25 cellular contexts compared by ENCODE assay signal in genomic region chr1:90715334-90715733, GRCh38. TPM values are rescaled to one million over a fixed set of nuclear protein-coding genes. Genes with fewer than 3 reads are reported as not detected.
DNase-seq lines count a peak whose midpoint lies in the region; ATAC-seq and TF ChIP-seq lines count a peak whose summit lies in the region.
"Had no signal": no experiment of that assay in that cellular context is flagged by ENCODE, and none has a peak within 500 bp of the region (broad histone marks: within the 10 kb centered on the region; RNA-seq: fewer than 3 reads in every experiment).

No MANE protein-coding gene starts in this region.

- H3K36me3 Mint-ChIP-seq in GM23338 (ENCODE audit: low read depth) = no peaks in the 10 kb centered on the region
- peaks cover 15 to 33% of the 10 kb centered on the region in 2 donors for H3K36me3 Mint-ChIP-seq in stimulated activated naive B cell treated with anti-CD40 and anti-IgM and Interleukin-4, amounts not matched to agents 10 μg/mL and 1 μg/mL and 100 μg/mL, for 72 hours

- peaks cover 5% of the 10 kb centered on the region; the same call in 2 of the 3 replicates for H3K9me3 Mint-ChIP-seq in GM23338
- peaks cover 3 to 11% of the 10 kb centered on the region in 2 donors for H3K9me3 Mint-ChIP-seq in stimulated activated naive B cell treated with anti-CD40 and anti-IgM and Interleukin-4, amounts not matched to agents 10 μg/mL and 1 μg/mL and 100 μg/mL, for 72 hours

- H3K4me3 Mint-ChIP-seq in GM23338 = no peak overlapping the region; the same call in 2 of the 3 replicates
- H3K4me3 Mint-ChIP-seq in stimulated activated naive B cell treated with anti-CD40 and anti-IgM and Interleukin-4, amounts not matched to agents 10 μg/mL and 1 μg/mL and 100 μg/mL, for 72 hours = no peak overlapping the region

- H3F3A ChIP-seq in GM23338 (replicated peaks; ENCODE audit: low read depth) = peaks cover 41% of the 10 kb centered on the region

- H3K36me3 ChIP-seq in GM23338 (ENCODE audit: insufficient read depth) = no peaks in the 10 kb centered on the region
- H3K36me3 ChIP-seq in vagina = no peaks in the 10 kb centered on the region
- H3K36me3 ChIP-seq in esophagus squamous epithelium = no peaks in the 10 kb centered on the region
- H3K36me3 ChIP-seq: BE2C, SJSA1 had no signal

- TF ChIP-seq CTCF in GM23338 (conservative IDR thresholded peaks at IDR 0.05; ENCODE audit: low read depth in 2 of 2) = no peak
- no peak for TF ChIP-seq CTCF in vagina (IDR thresholded peaks at IDR 0.05)
- no peak for TF ChIP-seq CTCF in esophagus squamous epithelium (IDR thresholded peaks at IDR 0.05)

- no peaks in the 10 kb centered on the region for H3K79me2 ChIP-seq in GM23338 (replicated peaks; ENCODE audit: insufficient read depth)

- no peak for ATAC-seq in GM23338
- ATAC-seq in stimulated activated naive B cell treated with anti-CD40 and anti-IgM and Interleukin-4, amounts not matched to agents 10 μg/mL and 1 μg/mL and 100 μg/mL, for 72 hours (replicated peaks) = no peak

- in situ Hi-C loops in G401 (cut with HindIII; ENCODE audit: low sequenced_read_pairs) = no loop called here

- H3K4me1 ChIP-seq in GM23338 (ENCODE audit: insufficient read depth) = peaks cover 74% of the 10 kb centered on the region
- H3K4me1 ChIP-seq in vagina = peaks cover 15% of the 10 kb centered on the region
- H3K4me1 ChIP-seq in esophagus squamous epithelium = peaks cover 6 to 53% (median 20%) of the 10 kb centered on the region in 3 donors
- H3K4me1 ChIP-seq: BE2C, SJSA1 had no signal

- H3K27ac ChIP-seq in GM23338 (ENCODE audit: low read depth) (no peak overlapping the region), vagina (no peak overlapping the region), esophagus squamous epithelium (no peak overlapping the region)
- H3K27ac ChIP-seq: HL-60, PC-9, SJSA1 had no signal

- no peaks in the 10 kb centered on the region for H3K9me3 ChIP-seq in vagina
- H3K9me3 ChIP-seq in esophagus squamous epithelium = peaks cover 0 to 4% (median 0%) of the 10 kb centered on the region in 3 donors
- H3K9me3 ChIP-seq: BE2C, SJSA1 had no signal

- H3K4me1 Mint-ChIP-seq in GM23338 = peaks cover 61% of the 10 kb centered on the region
- peaks cover 16 to 42% of the 10 kb centered on the region in 2 donors for H3K4me1 Mint-ChIP-seq in stimulated activated naive B cell treated with anti-CD40 and anti-IgM and Interleukin-4, amounts not matched to agents 10 μg/mL and 1 μg/mL and 100 μg/mL, for 72 hours

- peaks cover 99% of the 10 kb centered on the region for H3K27me3 ChIP-seq in GM23338 (ENCODE audit: insufficient read depth)
- peaks cover 33% of the 10 kb centered on the region for H3K27me3 ChIP-seq in vagina
- H3K27me3 ChIP-seq in esophagus squamous epithelium = peaks cover 22 to 100% (median 68%) of the 10 kb centered on the region in 4 donors

- no peak overlapping the region for H2AFZ ChIP-seq in GM23338
- H2AFZ ChIP-seq: PC-9 had no signal

- H3K27me3 Mint-ChIP-seq in GM23338 (ENCODE audit: insufficient read depth, low read depth, poor library complexity) = peaks cover 97% of the 10 kb centered on the region
- peaks cover 75 to 91% of the 10 kb centered on the region in 2 donors for H3K27me3 Mint-ChIP-seq in stimulated activated naive B cell treated with anti-CD40 and anti-IgM and Interleukin-4, amounts not matched to agents 10 μg/mL and 1 μg/mL and 100 μg/mL, for 72 hours

- 3 to 20% methylated on average over 5 of the region's 5 CpGs for WGBS in esophagus squamous epithelium, 2 donors

- no peak overlapping the region for H3K27ac Mint-ChIP-seq in GM23338
- peak overlapping the region; percentile 16 for H3K27ac Mint-ChIP-seq in stimulated activated naive B cell treated with anti-CD40 and anti-IgM and Interleukin-4, amounts not matched to agents 10 μg/mL and 1 μg/mL and 100 μg/mL, for 72 hours
- H3K27ac Mint-ChIP-seq: CD14-positive monocyte had no signal

- H3K4me3 ChIP-seq in GM23338 (no peak overlapping the region), vagina (no peak overlapping the region), esophagus squamous epithelium (no peak overlapping the region)
- H3K4me3 ChIP-seq: PC-9, SJSA1 had no signal

- no peak overlapping the region for H3K4me2 ChIP-seq in GM23338
- H3K4me2 ChIP-seq: PC-9 had no signal

- DNase-seq in G401 (ENCODE audit: low spot score) (peak; percentile 52), GM23338 (ENCODE audit: low spot score) (no peak), cerebellum (ENCODE audit: low spot score) (peak; percentile 14), vagina (ENCODE audit: extremely low spot score in 2 of 2) (no peak), NCI-H128 (lab: John Stamatoyannopoulos, UW; ENCODE audit: unreplicated experiment) (no peak), esophagus squamous epithelium (lab: John Stamatoyannopoulos, UW) (no peak)
- DNase-seq in stimulated activated naive B cell treated with anti-CD40 and anti-IgM and Interleukin-4, amounts not matched to agents 10 μg/mL and 1 μg/mL and 100 μg/mL, for 72 hours = no peak
- DNase-seq: BE2C; CD8-positive, alpha-beta memory T cell; DMS 273 treated with DMSO at 0.1 percent for 48 hours; DMS79 treated with DMSO at 0.1 percent for 48 hours; NCI-H1048; NCI-H1417 treated with DMSO at 0.1 percent for 48 hours; NCI-H1694 treated with DMSO at 0.1 percent for 48 hours; NCI-H2081 treated with DMSO at 0.1 percent for 48 hours; NCI-H2171; NCI-H226; NCI-H510A; PC-9; Right ventricle myocardium superior had no signal

- peaks cover 16% of the 10 kb centered on the region; the same call in 1 of the 2 replicates for H4K20me1 ChIP-seq in GM23338 (replicated peaks; ENCODE audit: insufficient read depth)

- TF ChIP-seq POLR2A in vagina (IDR thresholded peaks at IDR 0.05) (no peak), esophagus squamous epithelium (IDR thresholded peaks at IDR 0.05) (no peak)

- H3K9me2 ChIP-seq in GM23338 (ENCODE audit: insufficient read depth) = no peaks in the 10 kb centered on the region

- intact Hi-C loops in vagina (cut with DNase I) = no loop called here
- intact Hi-C loops in esophagus squamous epithelium (cut with DNase I) = no loop called here

TF ChIP-seq in GM23338, 12 proteins besides CTCF, POLR2A, EP300 and RAD21:
- TF ChIP-seq EZH2phosphoT487 (IDR thresholded peaks at IDR 0.05; ENCODE audit: unreplicated experiment) (peak; percentile 66), EZH2 (IDR thresholded peaks at IDR 0.05; ENCODE audit: low read depth, unreplicated experiment) (peak; percentile 58), ETS1 (IDR thresholded peaks at IDR 0.05) (no peak)

RNA-seq across cellular contexts. Expression of gene BARHL2, which starts 1.8 kb away (rescaled TPM):
- total RNA-seq in G401 (2014; rRNA removed; shearing (Covaris generic)) = 0.06 and 0.07 TPM in 2 replicates
- not detected in 2 replicates for total RNA-seq in GM23338 (2014; rRNA removed; shearing (Covaris generic))
- not detected in 2 replicates for polyA plus RNA-seq in GM23338 (2016; fragmentation: Nextera tagmentation; extraction: Ambion mirVana)
- total RNA-seq in cerebellum = 1.5 TPM
- total RNA-seq in vagina = not detected
- total RNA-seq in esophagus squamous epithelium = not detected
- total RNA-seq: CD8-positive, alpha-beta memory T cell; PC-9; Right ventricle myocardium superior; RPMI7951; SJSA1; T-helper 1 cell treated with Interleukin-12 subunit alpha and Interleukin-12 subunit beta and Interleukin-4 antibody, amounts not matched to agents 30 ng/mL and 1 ng/mL, for 36 hours had no signal
- polyA plus RNA-seq: CD14-positive monocyte; CD8-positive, alpha-beta memory T cell had no signal

Comparison
In these comparisons a context has a peak if more than half of its experiments do, and no peak if none do; other contexts are left out.
1. DNase-seq: peak in G401 (single experiment) and cerebellum (single experiment); none in GM23338 (single experiment), stimulated activated naive B cell treated with anti-CD40 and anti-IgM and Interleukin-4, amounts not matched to agents 10 μg/mL and 1 μg/mL and 100 μg/mL, for 72 hours (single experiment), vagina (0 of 2), NCI-H128 (single experiment) and esophagus squamous epithelium (single experiment).